ENCODE assay signal across 8 cellular contexts in the genomic region with DNA sequence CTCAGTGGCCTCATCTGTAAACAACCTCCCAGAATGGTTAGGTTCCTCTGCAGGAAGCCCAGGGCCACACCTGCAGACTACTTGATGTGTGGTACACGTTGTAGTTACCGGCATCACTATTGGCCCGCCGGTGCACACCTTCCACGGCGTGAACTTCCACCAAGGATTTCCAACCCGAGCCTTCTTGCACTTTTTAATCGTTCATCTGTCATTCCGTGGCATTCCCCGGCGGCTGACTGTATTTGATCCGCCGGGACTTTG. TPM values are rescaled to one million over a fixed set of nuclear protein-coding genes. Genes with fewer than 3 reads are reported as not detected.
DNase-seq lines count a peak whose midpoint lies in the region; ATAC-seq and TF ChIP-seq lines count a peak whose summit lies in the region.

No MANE protein-coding gene starts in this region.

- peaks cover 40% of the 10 kb centered on the region for H3F3A ChIP-seq in DOHH2 (ENCODE audit: control insufficient read depth, insufficient read depth)

- TF ChIP-seq EP300 in sigmoid colon (IDR thresholded peaks at IDR 0.05), result no peak

- H3K36me3 ChIP-seq in DOHH2 (ENCODE audit: control insufficient read depth, low read length) (no peaks in the 10 kb centered on the region), sigmoid colon (no peaks in the 10 kb centered on the region)

- CTCF ChIA-PET in activated CD4-positive, alpha-beta memory T cell treated with anti-CD3 and anti-CD28 coated beads for 36 hours (lab: Charles Lee), result no interaction called here

- ATAC-seq in HG02981 (IDR thresholded peaks at IDR 0.05; ENCODE audit: unreplicated experiment), result peak; percentile 4

- TF ChIP-seq POLR2A in sigmoid colon (IDR thresholded peaks at IDR 0.05), result no peak

- no peaks in the 10 kb centered on the region for H3K9me2 ChIP-seq in DOHH2 (replicated peaks; ENCODE audit: control insufficient read depth, low read length)

- DNase-seq in activated CD4-positive, alpha-beta memory T cell treated with anti-CD3 and anti-CD28 coated beads for 36 hours, result peak; percentile 59
- DNase-seq in foreskin fibroblast (no peak), sigmoid colon (no peak), HK-2 (ENCODE audit: unreplicated experiment) (no peak), HPDE6-E6E7 (ENCODE audit: extremely low spot score) (no peak), NCI-H1417 treated with DMSO at 0.1 percent for 48 hours (lab: John Stamatoyannopoulos, UW) (no peak)

- H3K9me3 Mint-ChIP-seq in activated CD4-positive, alpha-beta memory T cell treated with anti-CD3 and anti-CD28 coated beads for 36 hours, result no peaks in the 10 kb centered on the region

- H3K9me3 ChIP-seq in DOHH2 (ENCODE audit: control insufficient read depth, insufficient read depth, low read length), result no peaks in the 10 kb centered on the region
- no peaks in the 10 kb centered on the region for H3K9me3 ChIP-seq in sigmoid colon

- peaks cover 9% of the 10 kb centered on the region for H3K36me3 Mint-ChIP-seq in activated CD4-positive, alpha-beta memory T cell treated with anti-CD3 and anti-CD28 coated beads for 36 hours

- POLR2A ChIA-PET in activated CD4-positive, alpha-beta memory T cell treated with anti-CD3 and anti-CD28 coated beads for 36 hours (lab: Charles Lee), result no interaction called here

- H3K4me1 Mint-ChIP-seq in activated CD4-positive, alpha-beta memory T cell treated with anti-CD3 and anti-CD28 coated beads for 36 hours (ENCODE audit: low read depth), result peaks cover 43% of the 10 kb centered on the region

- H3K27ac ChIP-seq in DOHH2 (ENCODE audit: low read depth, low read length), result peak overlapping the region; percentile 61
- H3K27ac ChIP-seq in sigmoid colon, result peak overlapping the region; percentile 67 to 77 (median 74)

- H3K27me3 Mint-ChIP-seq in activated CD4-positive, alpha-beta memory T cell treated with anti-CD3 and anti-CD28 coated beads for 36 hours, result peaks cover 9% of the 10 kb centered on the region

- H3K4me1 ChIP-seq in DOHH2 (ENCODE audit: control insufficient read depth, low read length) (peaks cover 36% of the 10 kb centered on the region), sigmoid colon (peaks cover 0 to 37% (median 29%) of the 10 kb centered on the region in 4 donors)

- H3K4me3 Mint-ChIP-seq in activated CD4-positive, alpha-beta memory T cell treated with anti-CD3 and anti-CD28 coated beads for 36 hours, result peak overlapping the region; percentile 78

- TF ChIP-seq CTCF in DOHH2 (IDR thresholded peaks at IDR 0.05; ENCODE audit: low read depth, low read length, poor library complexity, severe bottlenecking) (no peak), foreskin fibroblast (IDR thresholded peaks at IDR 0.05; ENCODE audit: low read depth, low read length) (no peak), sigmoid colon (IDR thresholded peaks at IDR 0.05) (no peak)

- H3K27ac Mint-ChIP-seq in activated CD4-positive, alpha-beta memory T cell treated with anti-CD3 and anti-CD28 coated beads for 36 hours, result peak overlapping the region; percentile 72

- H3K4me3 ChIP-seq in DOHH2 (ENCODE audit: low read length) (peak overlapping the region; percentile 68), foreskin fibroblast (ENCODE audit: low read depth in 1 of 2, low read length in 2 of 2) (peak overlapping the region; percentile 40 to 41), sigmoid colon (peak overlapping the region; percentile 30 to 53 (median 43))

- peak overlapping the region; percentile 83 for H3K4me2 ChIP-seq in DOHH2 (ENCODE audit: low read length)

- no peaks in the 10 kb centered on the region for H3K79me2 ChIP-seq in DOHH2 (ENCODE audit: control insufficient read depth, low read length)

- intact Hi-C loops in activated CD4-positive, alpha-beta memory T cell treated with anti-CD3 and anti-CD28 coated beads for 36 hours (cut with micrococcal nuclease), result loop anchor here (1.0 kb wide), 3 partner anchors 10 to 44 kb away; no protein-coding TSS in a partner anchor
- intact Hi-C loops in sigmoid colon (cut with DNase I), result loop anchor here (1.0 kb wide), 2 partner anchors 11 to 26 kb away; no protein-coding TSS in a partner anchor

- no peaks in the 10 kb centered on the region for H4K20me1 ChIP-seq in DOHH2 (ENCODE audit: control insufficient read depth, insufficient read depth, low read depth, low read length)

- WGBS in sigmoid colon, 2 donors, result 2 to 3% methylated on average over 13 of the region's 13 CpGs

- H3K27me3 ChIP-seq in DOHH2 (ENCODE audit: control insufficient read depth, low read length) (no peaks in the 10 kb centered on the region), sigmoid colon (no peaks in the 10 kb centered on the region)

RNA-seq across cellular contexts. Expression of gene TRIM41, which starts 5.3 kb away (rescaled TPM):
- 10 to 100 TPM; 35.3 to 36.4 TPM for total RNA-seq in activated CD4-positive, alpha-beta memory T cell treated with anti-CD3 and anti-CD28 coated beads for 36 hours
- 10 to 100 TPM in 2 of 4 donors, 1 to 10 TPM in 2; 8.2 to 15.3 (median 11.8) TPM for total RNA-seq in sigmoid colon
- 10 to 100 TPM; 13.2 to 25.3 (median 19.0) TPM for polyA plus RNA-seq in sigmoid colon

RNA-seq across cellular contexts. Expression of gene TRIM7, which starts 12.7 kb away (rescaled TPM):
- total RNA-seq in activated CD4-positive, alpha-beta memory T cell treated with anti-CD3 and anti-CD28 coated beads for 36 hours, result 1 to 10 TPM; 2.9 to 3.5 TPM
- 1 to 10 TPM in 3 of 4 donors, under 1 TPM in 1; 0.55 to 2.1 (median 1.1) TPM for total RNA-seq in sigmoid colon
- polyA plus RNA-seq in sigmoid colon, result 1 to 10 TPM in 2 of 3 donors, under 1 TPM in 1; 0.60 to 5.3 (median 3.2) TPM

RNA-seq across cellular contexts. Expression of gene RACK1, which starts 26.0 kb away (rescaled TPM):
- total RNA-seq in activated CD4-positive, alpha-beta memory T cell treated with anti-CD3 and anti-CD28 coated beads for 36 hours, result 1,000 to 10,000 TPM; 2,635 to 2,697 TPM
- 1,000 to 10,000 TPM; 2,029 to 2,209 (median 2,163) TPM for total RNA-seq in sigmoid colon
- 1,000 to 10,000 TPM; 1,821 to 2,943 (median 2,181) TPM for polyA plus RNA-seq in sigmoid colon

RNA-seq across cellular contexts. Expression of gene TRIM52, which starts 43.2 kb away (rescaled TPM):
- total RNA-seq in activated CD4-positive, alpha-beta memory T cell treated with anti-CD3 and anti-CD28 coated beads for 36 hours, result 10 to 100 TPM; 10.9 to 11.7 TPM
- total RNA-seq in sigmoid colon, result 10 to 100 TPM in 3 of 4 donors, 1 to 10 TPM in 1; 7.1 to 26.9 (median 16.0) TPM
- polyA plus RNA-seq in sigmoid colon, result 1 to 10 TPM; 4.2 to 9.6 (median 5.8) TPM
